ENCODE assay signal across 8 cellular contexts in genomic region chr6:27547157-27548075, GRCh38.
DNase-seq lines count a peak whose midpoint lies in the region; ATAC-seq and TF ChIP-seq lines count a peak whose summit lies in the region.

No MANE protein-coding gene starts in this region.

- peaks cover 75% of the 10 kb centered on the region for H3K27me3 Mint-ChIP-seq in osteocyte (ENCODE audit: unreplicated experiment)

- DNase-seq in Ammon's horn (ENCODE audit: low spot score) (peak; percentile 2), RPMI7951 (ENCODE audit: low read depth) (peak; percentile 73), erythroblast (lab: John Stamatoyannopoulos, UW) (peak; percentile 76 to 82), left lung (no peak), NCI-H1436 (lab: John Stamatoyannopoulos, UW) (no peak), osteocyte (ENCODE audit: extremely low spot score, unreplicated experiment) (no peak)

- intact Hi-C loops in left lung (cut with DNase I): no loop called here

- no peak for TF ChIP-seq POLR2A in erythroblast (IDR thresholded peaks at IDR 0.05; ENCODE audit: low read length)

- no peak overlapping the region for H3K27ac Mint-ChIP-seq in osteocyte (ENCODE audit: unreplicated experiment)

- H3K4me3 ChIP-seq in HEK293 (ENCODE audit: low read depth, low read length) (peak overlapping the region; percentile 61), left lung (no peak overlapping the region)

- H3K27ac ChIP-seq in HEK293 (ENCODE audit: extremely low read depth, low read depth, low read length) (peak overlapping the region; percentile 40; the same call in 1 of the 2 replicates), left lung (no peak overlapping the region)

- TF ChIP-seq CTCF in HEK293 (tag by site-specific recombination; IDR thresholded peaks at IDR 0.05): no peak
- no peak for TF ChIP-seq CTCF in left lung (IDR thresholded peaks at IDR 0.05)
- no peak for TF ChIP-seq CTCF in osteocyte (IDR thresholded peaks at IDR 0.05)

- no peaks in the 10 kb centered on the region for H3K36me3 Mint-ChIP-seq in osteocyte (ENCODE audit: unreplicated experiment)

- H3K4me1 ChIP-seq in HEK293 (ENCODE audit: control insufficient read depth, insufficient read depth, low read length) (no peaks in the 10 kb centered on the region), left lung (no peaks in the 10 kb centered on the region)

- H3K9me3 ChIP-seq in HEK293 (ENCODE audit: control insufficient read depth, insufficient read depth, low read depth, low read length) (no peaks in the 10 kb centered on the region), left lung (peaks cover 0 to 2% of the 10 kb centered on the region in 2 donors)

- H3K27me3 ChIP-seq in left lung: peaks cover 60 to 100% of the 10 kb centered on the region in 2 donors

- POLR2A ChIA-PET in HEK293 (lab: Yijun Ruan, JAX): interaction anchor here (0.9 to 1.3 kb wide), 4 partner anchors 47 to 205 kb away, joined by 3 to 5 read pairs (median 4); no protein-coding TSS in a partner anchor

- peaks cover 13% of the 10 kb centered on the region for H3K9me3 Mint-ChIP-seq in osteocyte (ENCODE audit: unreplicated experiment)

- CTCF ChIA-PET in HEK293 (lab: Yijun Ruan, JAX): interaction anchor here (0.6 to 1.7 kb wide), 7 partner anchors 27 to 205 kb away, joined by 3 to 9 read pairs (median 3); no protein-coding TSS in a partner anchor

- no peak overlapping the region for H3K4me3 Mint-ChIP-seq in osteocyte (ENCODE audit: unreplicated experiment)

- ATAC-seq in left lung (no peak), GM18517 (IDR thresholded peaks at IDR 0.05; ENCODE audit: unreplicated experiment) (no peak)

- H3K4me1 Mint-ChIP-seq in osteocyte (ENCODE audit: unreplicated experiment): peaks cover 29% of the 10 kb centered on the region

- no peaks in the 10 kb centered on the region for H3K36me3 ChIP-seq in HEK293 (ENCODE audit: control insufficient read depth in 2 of 2, insufficient read depth in 1 of 2, low read length in 2 of 2)
- no peaks in the 10 kb centered on the region for H3K36me3 ChIP-seq in left lung

TF ChIP-seq in HEK293, 187 proteins besides CTCF, POLR2A, EP300 and RAD21 (continues in another document):
- TF ChIP-seq ZNF623 (tag by site-specific recombination; IDR thresholded peaks at IDR 0.05) (peak; percentile 29; the same call in 1 of the 2 replicates), GFI1B (tag by site-specific recombination; IDR thresholded peaks at IDR 0.05) (no peak), ZBTB44 (tag by site-specific recombination; IDR thresholded peaks at IDR 0.05) (peak; percentile 82), ZNF785 (tag by site-specific recombination; IDR thresholded peaks at IDR 0.05) (no peak), GLI4 (tag by site-specific recombination; IDR thresholded peaks at IDR 0.05) (no peak), YY2 (tag by site-specific recombination; IDR thresholded peaks at IDR 0.05) (no peak), ZNF585B (tag by site-specific recombination; IDR thresholded peaks at IDR 0.05) (peak; percentile 99), MZF1 (tag by site-specific recombination; IDR thresholded peaks at IDR 0.05; ENCODE audit: borderline replicate concordance) (no peak), ZNF311 (tag by site-specific recombination; IDR thresholded peaks at IDR 0.05; ENCODE audit: borderline replicate concordance) (no peak), ZNF426 (tag by site-specific recombination; IDR thresholded peaks at IDR 0.05) (no peak), PRDM6 (tag by site-specific recombination; IDR thresholded peaks at IDR 0.05) (peak; percentile 49), IKZF3 (tag by site-specific recombination; IDR thresholded peaks at IDR 0.05) (peak; percentile 93), ZNF660 (tag by site-specific recombination; IDR thresholded peaks at IDR 0.05) (peak; percentile 92), ZNF132 (tag by site-specific recombination; IDR thresholded peaks at IDR 0.05; ENCODE audit: borderline replicate concordance) (no peak), SALL2 (tag by site-specific recombination; IDR thresholded peaks at IDR 0.05; ENCODE audit: borderline replicate concordance) (no peak), ZNF324 (tag by site-specific recombination; IDR thresholded peaks at IDR 0.05) (0 out of 2 replicates have a peak, but pooled peaks have one; percentile 32), TCF7L2 (IDR thresholded peaks at IDR 0.05; ENCODE audit: borderline replicate concordance, low read depth, low read length) (no peak), ZNF335 (tag by site-specific recombination; conservative IDR thresholded peaks at IDR 0.05) (peak; percentile 50; the same call in 1 of the 2 replicates)
- TF ChIP-seq, protein P1, sequence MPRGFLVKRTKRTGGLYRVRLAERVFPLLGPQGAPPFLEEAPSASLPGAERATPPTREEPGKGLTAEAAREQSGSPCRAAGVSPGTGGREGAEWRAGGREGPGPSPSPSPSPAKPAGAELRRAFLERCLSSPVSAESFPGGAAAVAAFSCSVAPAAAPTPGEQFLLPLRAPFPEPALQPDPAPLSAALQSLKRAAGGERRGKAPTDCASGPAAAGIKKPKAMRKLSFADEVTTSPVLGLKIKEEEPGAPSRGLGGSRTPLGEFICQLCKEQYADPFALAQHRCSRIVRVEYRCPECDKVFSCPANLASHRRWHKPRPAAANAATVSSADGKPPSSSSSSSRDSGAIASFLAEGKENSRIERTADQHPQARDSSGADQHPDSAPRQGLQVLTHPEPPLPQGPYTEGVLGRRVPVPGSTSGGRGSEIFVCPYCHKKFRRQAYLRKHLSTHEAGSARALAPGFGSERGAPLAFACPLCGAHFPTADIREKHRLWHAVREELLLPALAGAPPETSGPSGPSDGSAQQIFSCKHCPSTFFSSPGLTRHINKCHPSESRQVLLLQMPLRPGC (tag by site-specific recombination; IDR thresholded peaks at IDR 0.05): no peak
- TF ChIP-seq, protein P2, sequence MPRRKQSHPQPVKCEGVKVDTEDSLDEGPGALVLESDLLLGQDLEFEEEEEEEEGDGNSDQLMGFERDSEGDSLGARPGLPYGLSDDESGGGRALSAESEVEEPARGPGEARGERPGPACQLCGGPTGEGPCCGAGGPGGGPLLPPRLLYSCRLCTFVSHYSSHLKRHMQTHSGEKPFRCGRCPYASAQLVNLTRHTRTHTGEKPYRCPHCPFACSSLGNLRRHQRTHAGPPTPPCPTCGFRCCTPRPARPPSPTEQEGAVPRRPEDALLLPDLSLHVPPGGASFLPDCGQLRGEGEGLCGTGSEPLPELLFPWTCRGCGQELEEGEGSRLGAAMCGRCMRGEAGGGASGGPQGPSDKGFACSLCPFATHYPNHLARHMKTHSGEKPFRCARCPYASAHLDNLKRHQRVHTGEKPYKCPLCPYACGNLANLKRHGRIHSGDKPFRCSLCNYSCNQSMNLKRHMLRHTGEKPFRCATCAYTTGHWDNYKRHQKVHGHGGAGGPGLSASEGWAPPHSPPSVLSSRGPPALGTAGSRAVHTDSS (tag by site-specific recombination; IDR thresholded peaks at IDR 0.05): 0 out of 2 replicates have a peak, but pooled peaks have one; percentile 46
- TF ChIP-seq, protein P3, sequence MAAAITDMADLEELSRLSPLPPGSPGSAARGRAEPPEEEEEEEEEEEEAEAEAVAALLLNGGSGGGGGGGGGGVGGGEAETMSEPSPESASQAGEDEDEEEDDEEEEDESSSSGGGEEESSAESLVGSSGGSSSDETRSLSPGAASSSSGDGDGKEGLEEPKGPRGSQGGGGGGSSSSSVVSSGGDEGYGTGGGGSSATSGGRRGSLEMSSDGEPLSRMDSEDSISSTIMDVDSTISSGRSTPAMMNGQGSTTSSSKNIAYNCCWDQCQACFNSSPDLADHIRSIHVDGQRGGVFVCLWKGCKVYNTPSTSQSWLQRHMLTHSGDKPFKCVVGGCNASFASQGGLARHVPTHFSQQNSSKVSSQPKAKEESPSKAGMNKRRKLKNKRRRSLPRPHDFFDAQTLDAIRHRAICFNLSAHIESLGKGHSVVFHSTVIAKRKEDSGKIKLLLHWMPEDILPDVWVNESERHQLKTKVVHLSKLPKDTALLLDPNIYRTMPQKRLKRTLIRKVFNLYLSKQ (tag by site-specific recombination; IDR thresholded peaks at IDR 0.05; ENCODE audit: borderline replicate concordance): no peak; the same call in 1 of the 2 replicates
- TF ChIP-seq, protein P4, sequence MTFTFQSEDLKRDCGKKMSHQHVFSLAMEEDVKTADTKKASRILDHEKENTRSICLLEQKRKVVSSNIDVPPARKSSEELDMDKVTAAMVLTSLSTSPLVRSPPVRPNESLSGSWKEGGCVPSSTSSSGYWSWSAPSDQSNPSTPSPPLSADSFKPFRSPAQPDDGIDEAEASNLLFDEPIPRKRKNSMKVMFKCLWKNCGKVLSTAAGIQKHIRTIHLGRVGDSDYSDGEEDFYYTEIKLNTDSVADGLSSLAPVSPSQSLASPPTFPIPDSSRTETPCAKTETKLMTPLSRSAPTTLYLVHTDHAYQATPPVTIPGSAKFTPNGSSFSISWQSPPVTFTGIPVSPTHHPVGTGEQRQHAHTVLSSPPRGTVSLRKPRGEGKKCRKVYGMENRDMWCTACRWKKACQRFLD (tag by site-specific recombination; IDR thresholded peaks at IDR 0.05): no peak

Comparison
In these comparisons a context has a peak if more than half of its experiments do, and no peak if none do; other contexts are left out.
1. DNase-seq: peak in Ammon's horn (single experiment), RPMI7951 (single experiment) and erythroblast (2 of 2); none in left lung (0 of 2), NCI-H1436 (single experiment) and osteocyte (single experiment).